In genomic region chrX:129933700-129934099, GRCh38 we compare ENCODE assay signal across 15 cellular contexts. TPM values are rescaled to one million over a fixed set of nuclear protein-coding genes. Genes with fewer than 3 reads are reported as not detected.
A peak's percentile ranks its signal among the peaks of the same experiment; 100 is the strongest.
DNase-seq lines count a peak whose midpoint lies in the region; ATAC-seq and TF ChIP-seq lines count a peak whose summit lies in the region.
"Had no signal": no experiment of that assay in that cellular context is flagged by ENCODE, and none has a peak within 500 bp of the region (broad histone marks: within the 10 kb centered on the region; RNA-seq: fewer than 3 reads in every experiment).

No MANE protein-coding gene starts in this region.

- H2AFZ ChIP-seq in SK-N-SH (ENCODE audit: low read depth) = no peak overlapping the region

- H3K36me3 Mint-ChIP-seq in activated T-cell treated with anti-CD3 and anti-CD28 coated beads, Interleukin-2, amount 50 U/mL, for 4 hours (ENCODE audit: insufficient read depth) = peaks cover 3% of the 10 kb centered on the region
- peaks cover 5% of the 10 kb centered on the region; the same call in 1 of the 2 replicates for H3K36me3 Mint-ChIP-seq in WTC11
- H3K36me3 Mint-ChIP-seq in stimulated activated effector memory CD8-positive, alpha-beta T cell treated with anti-CD3 and anti-CD28 coated beads, Interleukin-12 subunit alpha, Interleukin-12 subunit beta, amount 100 ng/mL, for 72 hours = peaks cover 8% of the 10 kb centered on the region

- no peak overlapping the region for H3K27ac Mint-ChIP-seq in WTC11
- no peak overlapping the region for H3K27ac Mint-ChIP-seq in stimulated activated effector memory CD8-positive, alpha-beta T cell treated with anti-CD3 and anti-CD28 coated beads, Interleukin-12 subunit alpha, Interleukin-12 subunit beta, amount 100 ng/mL, for 72 hours

- no peak for DNase-seq in activated T-cell treated with anti-CD3 and anti-CD28 coated beads, Interleukin-2, amount 50 U/mL, for 4 hours
- no peak for DNase-seq in activated T-cell treated with anti-CD3 and anti-CD28 coated beads, Interleukin-2, amount 50 U/mL, for 1 hour
- DNase-seq in WTC11 (ENCODE audit: low spot score) = no peak
- peak; percentile 63 for DNase-seq in globus pallidus (ENCODE audit: low spot score)
- DNase-seq in stimulated activated effector memory CD8-positive, alpha-beta T cell treated with anti-CD3 and anti-CD28 coated beads, Interleukin-12 subunit alpha, Interleukin-12 subunit beta, amount 100 ng/mL, for 72 hours (ENCODE audit: low spot score in 2 of 2) = no peak
- no peak for DNase-seq in coronary artery (ENCODE audit: low spot score)
- DNase-seq in SK-N-SH = no peak
- DNase-seq: effector memory CD4-positive, alpha-beta T cell; islet precursor cell; NCI-H1417; NCI-H524; stimulated activated CD4-positive, alpha-beta T cell treated with anti-CD3 and anti-CD28 coated beads, Interleukin-1b, Interleukin-23, amount 100 ng/mL, for 48 hours; stimulated activated CD8-positive, alpha-beta memory T cell treated with anti-CD3 and anti-CD28 coated beads, Interleukin-4, amount 100 ng/mL, for 48 hours had no signal

- ATAC-seq in activated T-cell treated with anti-CD3 and anti-CD28 coated beads, Interleukin-2, amount 50 U/mL, for 4 hours = no peak
- ATAC-seq in WTC11 (no peak), GM19328 (IDR thresholded peaks at IDR 0.05; ENCODE audit: unreplicated experiment) (no peak)
- ATAC-seq in stimulated activated effector memory CD8-positive, alpha-beta T cell treated with anti-CD3 and anti-CD28 coated beads, Interleukin-12 subunit alpha, Interleukin-12 subunit beta, amount 100 ng/mL, for 72 hours = no peak
- ATAC-seq: gastrocnemius medialis had no signal

- H3K9me2 ChIP-seq in SK-N-SH = no peaks in the 10 kb centered on the region

- H3K4me3 ChIP-seq in coronary artery (no peak overlapping the region), SK-N-SH (ENCODE audit: low read depth in 2 of 2, low read length in 1 of 2) (no peak overlapping the region)

- H3K27me3 Mint-ChIP-seq in activated T-cell treated with anti-CD3 and anti-CD28 coated beads, Interleukin-2, amount 50 U/mL, for 4 hours (ENCODE audit: low read depth) = peaks cover 2% of the 10 kb centered on the region
- H3K27me3 Mint-ChIP-seq in WTC11 (ENCODE audit: low read depth) = peaks cover 60% of the 10 kb centered on the region

- no peak overlapping the region for H3K27ac ChIP-seq in coronary artery
- H3K27ac ChIP-seq in SK-N-SH (ENCODE audit: low read depth in 2 of 2, low read length in 1 of 2) = no peak overlapping the region

- H3K9me3 Mint-ChIP-seq in activated T-cell treated with anti-CD3 and anti-CD28 coated beads, Interleukin-2, amount 50 U/mL, for 4 hours = no peaks in the 10 kb centered on the region
- H3K9me3 Mint-ChIP-seq in WTC11 = no peaks in the 10 kb centered on the region
- no peaks in the 10 kb centered on the region for H3K9me3 Mint-ChIP-seq in stimulated activated effector memory CD8-positive, alpha-beta T cell treated with anti-CD3 and anti-CD28 coated beads, Interleukin-12 subunit alpha, Interleukin-12 subunit beta, amount 100 ng/mL, for 72 hours

- H3K4me2 ChIP-seq in SK-N-SH = no peak overlapping the region

- POLR2A ChIA-PET in WTC11 (lab: Charles Lee) = interaction anchor here (0.6 kb wide), 1 partner anchor 13 kb away, joined by 3 read pairs; no protein-coding TSS in a partner anchor
- POLR2A ChIA-PET in SK-N-SH (lab: Yijun Ruan, JAX) = interaction anchor here (0.6 kb wide), 1 partner anchor 46 kb away, joined by 3 read pairs; no protein-coding TSS in a partner anchor

- TF ChIP-seq EP300 in SK-N-SH (IDR thresholded peaks at IDR 0.05; ENCODE audit: borderline replicate concordance in 1 of 2, low read depth in 1 of 2, low read length in 1 of 2) = no peak

- TF ChIP-seq CTCF in WTC11 (IDR thresholded peaks at IDR 0.05) (no peak), coronary artery (IDR thresholded peaks at IDR 0.05) (no peak), SK-N-SH (IDR thresholded peaks at IDR 0.05) (no peak)

- CTCF ChIA-PET in WTC11 (lab: Charles Lee) (interaction anchor here (1.1 to 2.0 kb wide), 3 partner anchors 8 to 127 kb away, joined by 4 to 8 read pairs (median 4); no protein-coding TSS in a partner anchor), SK-N-SH (lab: Yijun Ruan, JAX) (interaction anchor here (0.5 to 1.4 kb wide), 6 partner anchors 8 to 146 kb away, joined by 3 to 5 read pairs (median 3); no protein-coding TSS in a partner anchor)

- H3K9me3 ChIP-seq in SK-N-SH = no peaks in the 10 kb centered on the region
- H3K9me3 ChIP-seq: gastrocnemius medialis had no signal

- peaks cover 11% of the 10 kb centered on the region for H3K4me1 Mint-ChIP-seq in activated T-cell treated with anti-CD3 and anti-CD28 coated beads, Interleukin-2, amount 50 U/mL, for 4 hours (ENCODE audit: low read depth)
- peaks cover 31% of the 10 kb centered on the region for H3K4me1 Mint-ChIP-seq in WTC11
- H3K4me1 Mint-ChIP-seq in stimulated activated effector memory CD8-positive, alpha-beta T cell treated with anti-CD3 and anti-CD28 coated beads, Interleukin-12 subunit alpha, Interleukin-12 subunit beta, amount 100 ng/mL, for 72 hours = peaks cover 10% of the 10 kb centered on the region

- H3K9ac ChIP-seq in SK-N-SH = no peak overlapping the region

- peak overlapping the region; percentile 56 for H3K4me3 Mint-ChIP-seq in activated T-cell treated with anti-CD3 and anti-CD28 coated beads, Interleukin-2, amount 50 U/mL, for 4 hours
- peak overlapping the region; percentile 53 for H3K4me3 Mint-ChIP-seq in WTC11
- peak overlapping the region; percentile 63 for H3K4me3 Mint-ChIP-seq in stimulated activated effector memory CD8-positive, alpha-beta T cell treated with anti-CD3 and anti-CD28 coated beads, Interleukin-12 subunit alpha, Interleukin-12 subunit beta, amount 100 ng/mL, for 72 hours

- H3K4me1 ChIP-seq in SK-N-SH (ENCODE audit: control insufficient read depth in 1 of 2, insufficient read depth in 2 of 2, low read depth in 1 of 2, low read length in 1 of 2) = no peaks in the 10 kb centered on the region; a peak in 1 of 4 replicates
- H3K4me1 ChIP-seq: gastrocnemius medialis had no signal

- no peaks in the 10 kb centered on the region for H3K79me2 ChIP-seq in SK-N-SH (ENCODE audit: insufficient read depth)

- no peak for TF ChIP-seq RAD21 in SK-N-SH (IDR thresholded peaks at IDR 0.05; ENCODE audit: low read length)

- peaks cover 14% of the 10 kb centered on the region for H3F3A ChIP-seq in SK-N-SH (replicated peaks; ENCODE audit: insufficient read depth)

- H3K27me3 ChIP-seq in SK-N-SH (ENCODE audit: insufficient read depth) = peaks cover 17% of the 10 kb centered on the region; the same call in 1 of the 2 replicates
- H3K27me3 ChIP-seq: gastrocnemius medialis had no signal

- 48% methylated on average over 5 of the region's 7 CpGs for WGBS in SK-N-SH (ENCODE audit: low lambda C conversion rate)

- peaks cover 5 to 11% of the 10 kb centered on the region in 2 experiments for H3K36me3 ChIP-seq in SK-N-SH (replicated peaks in 1 of 2; ENCODE audit: control insufficient read depth in 1 of 2, insufficient read depth in 2 of 2, low read length in 1 of 2)
- H3K36me3 ChIP-seq: gastrocnemius medialis had no signal

- no peaks in the 10 kb centered on the region for H4K20me1 ChIP-seq in SK-N-SH (ENCODE audit: insufficient read depth)

TF ChIP-seq in WTC11, 78 proteins besides CTCF, POLR2A, EP300 and RAD21 (continues in another document):
- TF ChIP-seq FOXP4 (CRISPR knock-in tag; IDR thresholded peaks at IDR 0.05) (no peak), FOXP1 (CRISPR knock-in tag; IDR thresholded peaks at IDR 0.05; ENCODE audit: borderline replicate concordance) (no peak), SP1 (CRISPR knock-in tag; conservative IDR thresholded peaks at IDR 0.05) (no peak)

TF ChIP-seq in SK-N-SH, 30 proteins besides CTCF, POLR2A, EP300 and RAD21 (continues in another document):
- TF ChIP-seq RCOR1 (IDR thresholded peaks at IDR 0.05; ENCODE audit: low read length) = no peak
- no peak for TF ChIP-seq GATA2 (CRISPR knock-in tag; IDR thresholded peaks at IDR 0.05)
- no peak for TF ChIP-seq RXRA (IDR thresholded peaks at IDR 0.05; ENCODE audit: borderline replicate concordance, low read depth)
- no peak for TF ChIP-seq MXI1 (IDR thresholded peaks at IDR 0.05; ENCODE audit: low read depth, low read length)
- no peak for TF ChIP-seq POLR2AphosphoS5 (IDR thresholded peaks at IDR 0.05; ENCODE audit: low read depth, low read length)
- TF ChIP-seq EZH2phosphoT487 (IDR thresholded peaks at IDR 0.05; ENCODE audit: borderline replicate concordance, low read depth) = no peak
- no peak for TF ChIP-seq USF1 (IDR thresholded peaks at IDR 0.05; ENCODE audit: borderline replicate concordance, low read depth)
- no peak for TF ChIP-seq NRF1 (IDR thresholded peaks at IDR 0.05; ENCODE audit: low read depth, low read length)
- no peak for TF ChIP-seq IRF3 (IDR thresholded peaks at IDR 0.05; ENCODE audit: low read depth, low read length)

RNA-seq across cellular contexts. Expression of gene UTP14A, which starts 27.7 kb away (rescaled TPM):
- total RNA-seq in activated T-cell treated with anti-CD3 and anti-CD28 coated beads, Interleukin-2, amount 50 U/mL, for 4 hours = 10 to 100 TPM; 73.1 to 83.3 (median 79.2) TPM
- total RNA-seq in WTC11 (2021) = 15.8 to 17.4 TPM (median 16.4 TPM) in 3 replicates
- polyA plus RNA-seq in SK-N-SH (2012; rRNA removed) = 25.4 and 31.7 TPM in 2 replicates
- 32.5 and 39.1 TPM in 2 replicates for polyA plus RNA-seq in SK-N-SH (2012; cell fraction: cytosol; rRNA removed)
- polyA plus RNA-seq in SK-N-SH (2012; cell fraction: nucleus; rRNA removed) = 20.9 and 35.7 TPM in 2 replicates

RNA-seq across cellular contexts. Expression of gene BCORL1, which starts 48.7 kb away (rescaled TPM):
- total RNA-seq in activated T-cell treated with anti-CD3 and anti-CD28 coated beads, Interleukin-2, amount 50 U/mL, for 4 hours = 1 to 10 TPM; 7.9 to 9.0 (median 8.8) TPM
- 9.3 to 12.0 TPM (median 9.6 TPM) in 3 replicates for total RNA-seq in WTC11 (2021)
- polyA plus RNA-seq in SK-N-SH (2012; rRNA removed) = 1.5 and 4.2 TPM in 2 replicates
- 2.9 and 3.5 TPM in 2 replicates for polyA plus RNA-seq in SK-N-SH (2012; cell fraction: cytosol; rRNA removed)
- 8.7 and 9.5 TPM in 2 replicates for polyA plus RNA-seq in SK-N-SH (2012; cell fraction: nucleus; rRNA removed)
